17 cellular contexts compared by ENCODE assay signal in genomic region chr5:107067391-107067790, GRCh38.
DNase-seq lines count a peak whose midpoint lies in the region; ATAC-seq and TF ChIP-seq lines count a peak whose summit lies in the region.
"Had no signal": no experiment of that assay in that cellular context is flagged by ENCODE, and none has a peak within 500 bp of the region (broad histone marks: within the 10 kb centered on the region; RNA-seq: fewer than 3 reads in every experiment).

No MANE protein-coding gene starts in this region.

- TF ChIP-seq CTCF in GM23338 (conservative IDR thresholded peaks at IDR 0.05; ENCODE audit: low read depth in 2 of 2), result peak; percentile 20 to 52; a peak in 2 of 4 replicates
- TF ChIP-seq CTCF in Caco-2 (IDR thresholded peaks at IDR 0.05; ENCODE audit: insufficient read depth in 1 of 2, low read depth in 1 of 2, low read length in 1 of 2, severe bottlenecking in 1 of 2, unreplicated experiment in 1 of 2), result no peak

- H3K36me3 Mint-ChIP-seq in GM23338 (ENCODE audit: low read depth) (peaks cover 12% of the 10 kb centered on the region; the same call in 2 of the 3 replicates), Caco-2 (ENCODE audit: insufficient read depth, unreplicated experiment) (no peaks in the 10 kb centered on the region)
- H3K36me3 Mint-ChIP-seq: memory B cell; stimulated activated memory B cell treated with anti-CD40 and anti-IgM and Interleukin-4, amounts not matched to agents 10 μg/mL and 1 μg/mL and 100 μg/mL, for 72 hours had no signal

- H3K4me1 Mint-ChIP-seq in GM23338, result peaks cover 24% of the 10 kb centered on the region
- peaks cover 12% of the 10 kb centered on the region for H3K4me1 Mint-ChIP-seq in Caco-2 (ENCODE audit: low read depth, unreplicated experiment)
- H3K4me1 Mint-ChIP-seq: activated CD4-positive, alpha-beta T cell treated with anti-CD3 and anti-CD28 coated beads for 36 hours; B cell; memory B cell; stimulated activated memory B cell treated with anti-CD40 and anti-IgM and Interleukin-4, amounts not matched to agents 10 μg/mL and 1 μg/mL and 100 μg/mL, for 72 hours had no signal

- H3K4me3 Mint-ChIP-seq in GM23338 (no peak overlapping the region), Caco-2 (ENCODE audit: unreplicated experiment) (no peak overlapping the region)
- H3K4me3 Mint-ChIP-seq: activated CD4-positive, alpha-beta T cell treated with anti-CD3 and anti-CD28 coated beads for 36 hours; B cell; effector memory CD8-positive, alpha-beta T cell; memory B cell; stimulated activated memory B cell treated with anti-CD40 and anti-IgM and Interleukin-4, amounts not matched to agents 10 μg/mL and 1 μg/mL and 100 μg/mL, for 72 hours had no signal

- H3K27ac ChIP-seq in GM23338 (ENCODE audit: low read depth) (peak overlapping the region; percentile 13; the same call in 1 of the 2 replicates), right cardiac atrium (ENCODE audit: low read length) (no peak overlapping the region)

- H3K27ac Mint-ChIP-seq in GM23338, result peak overlapping the region; percentile 25; the same call in 1 of the 2 replicates
- no peak overlapping the region for H3K27ac Mint-ChIP-seq in Caco-2 (ENCODE audit: unreplicated experiment)
- H3K27ac Mint-ChIP-seq: activated CD4-positive, alpha-beta T cell treated with anti-CD3 and anti-CD28 coated beads for 36 hours; B cell; effector memory CD8-positive, alpha-beta T cell; memory B cell; progenitor cell of endocrine pancreas; stimulated activated memory B cell treated with anti-CD40 and anti-IgM and Interleukin-4, amounts not matched to agents 10 μg/mL and 1 μg/mL and 100 μg/mL, for 72 hours had no signal

- H3K9me3 ChIP-seq in right cardiac atrium (ENCODE audit: control insufficient read depth, low read length) (no peaks in the 10 kb centered on the region), Caco-2 (no peaks in the 10 kb centered on the region)

- H3K4me1 ChIP-seq in GM23338 (ENCODE audit: insufficient read depth) (peaks cover 28% of the 10 kb centered on the region), right cardiac atrium (ENCODE audit: control insufficient read depth, insufficient read depth, low read length) (no peaks in the 10 kb centered on the region), Caco-2 (no peaks in the 10 kb centered on the region)

- no peaks in the 10 kb centered on the region for H3K79me2 ChIP-seq in GM23338 (replicated peaks; ENCODE audit: insufficient read depth)

- 54% methylated on average over 4 of the region's 4 CpGs for WGBS in right cardiac atrium

- ATAC-seq in GM23338, result peak; percentile 89
- peak in 1 of 2 donors; percentile 51 for ATAC-seq in right cardiac atrium
- ATAC-seq in HG03565 (IDR thresholded peaks at IDR 0.05; ENCODE audit: unreplicated experiment), result no peak
- no peak for ATAC-seq in GM19023 (IDR thresholded peaks at IDR 0.05; ENCODE audit: unreplicated experiment)
- ATAC-seq: activated CD4-positive, alpha-beta T cell treated with anti-CD3 and anti-CD28 coated beads for 36 hours; effector memory CD8-positive, alpha-beta T cell; stimulated activated memory B cell treated with anti-CD40 and anti-IgM and Interleukin-4, amounts not matched to agents 10 μg/mL and 1 μg/mL and 100 μg/mL, for 72 hours had no signal

- H3K9me2 ChIP-seq in GM23338 (ENCODE audit: insufficient read depth), result no peaks in the 10 kb centered on the region

- POLR2A ChIA-PET in Caco-2 (lab: Charles Lee), result no interaction called here

- H3K36me3 ChIP-seq in GM23338 (ENCODE audit: insufficient read depth), result no peaks in the 10 kb centered on the region
- H3K36me3 ChIP-seq in Caco-2 (ENCODE audit: control insufficient read depth, insufficient read depth, low read length), result no peaks in the 10 kb centered on the region

- peak overlapping the region; percentile 7; the same call in 1 of the 2 replicates for H3K4me2 ChIP-seq in GM23338

- CTCF ChIA-PET in Caco-2 (lab: Charles Lee), result no interaction called here

- no TSS peak for BruUV-seq in Caco-2 (replicated peaks; lab: Mats Ljungman, UMichigan)

- no peaks in the 10 kb centered on the region for H4K20me1 ChIP-seq in GM23338 (replicated peaks; ENCODE audit: insufficient read depth)

- H3F3A ChIP-seq in GM23338 (replicated peaks; ENCODE audit: low read depth), result no peaks in the 10 kb centered on the region

- DNase-seq in GM23338 (ENCODE audit: low spot score), result peak; percentile 36
- DNase-seq in amygdala (lab: John Stamatoyannopoulos, UW), result peak in 47 of 56 donors; percentile 0 to 69 (median 16)
- peak in 2 of 3 donors; percentile 37 to 57 for DNase-seq in right cardiac atrium
- peak; percentile 54 for DNase-seq in pons (ENCODE audit: low spot score)
- DNase-seq in Caco-2, result no peak
- no peak for DNase-seq in NCI-H1048 (lab: John Stamatoyannopoulos, UW)
- DNase-seq: activated CD4-positive, alpha-beta T cell treated with anti-CD3 and anti-CD28 coated beads for 36 hours; activated T-cell treated with anti-CD3 and anti-CD28 coated beads, Interleukin-2, amount 50 U/mL, for 48 hours; effector memory CD8-positive, alpha-beta T cell; glutamatergic neuron; MM.1S had no signal

- H3K27me3 ChIP-seq in GM23338 (ENCODE audit: insufficient read depth), result no peaks in the 10 kb centered on the region
- H3K27me3 ChIP-seq in right cardiac atrium (ENCODE audit: control insufficient read depth, insufficient read depth), result no peaks in the 10 kb centered on the region
- no peaks in the 10 kb centered on the region for H3K27me3 ChIP-seq in Caco-2 (replicated peaks; ENCODE audit: control insufficient read depth, insufficient read depth, low read length)

- H3K4me3 ChIP-seq in GM23338 (no peak overlapping the region), right cardiac atrium (ENCODE audit: low read length) (no peak overlapping the region), Caco-2 (ENCODE audit: low read depth, low read length) (no peak overlapping the region)

- peak overlapping the region; percentile 18; the same call in 1 of the 2 replicates for H2AFZ ChIP-seq in GM23338

- peaks cover 1% of the 10 kb centered on the region for H3K27me3 Mint-ChIP-seq in GM23338 (ENCODE audit: insufficient read depth, low read depth, poor library complexity)
- H3K27me3 Mint-ChIP-seq in Caco-2 (ENCODE audit: insufficient read depth, unreplicated experiment), result peaks cover 6% of the 10 kb centered on the region
- H3K27me3 Mint-ChIP-seq: B cell; memory B cell; stimulated activated memory B cell treated with anti-CD40 and anti-IgM and Interleukin-4, amounts not matched to agents 10 μg/mL and 1 μg/mL and 100 μg/mL, for 72 hours had no signal

- intact Hi-C loops in right cardiac atrium (cut with DNase I) (no loop called here), Caco-2 (cut with micrococcal nuclease; ENCODE audit: unreplicated experiment) (no loop called here)

- H3K9me3 Mint-ChIP-seq in GM23338, result peaks cover 17% of the 10 kb centered on the region
- H3K9me3 Mint-ChIP-seq in Caco-2 (ENCODE audit: unreplicated experiment), result no peaks in the 10 kb centered on the region
- H3K9me3 Mint-ChIP-seq: effector memory CD8-positive, alpha-beta T cell had no signal

TF ChIP-seq in GM23338, 12 proteins besides CTCF, POLR2A, EP300 and RAD21 (continues in another document):
- TF ChIP-seq ZNF114 (CRISPR knock-in tag; IDR thresholded peaks at IDR 0.05) (no peak), EZH2phosphoT487 (IDR thresholded peaks at IDR 0.05; ENCODE audit: unreplicated experiment) (no peak), JUNB (IDR thresholded peaks at IDR 0.05; ENCODE audit: unreplicated experiment) (no peak), NANOG (IDR thresholded peaks at IDR 0.05; ENCODE audit: borderline replicate concordance) (no peak), POLR2AphosphoS5 (IDR thresholded peaks at IDR 0.05; ENCODE audit: low read depth) (no peak), STAT1 (IDR thresholded peaks at IDR 0.05; ENCODE audit: unreplicated experiment) (no peak), REST (IDR thresholded peaks at IDR 0.05; ENCODE audit: unreplicated experiment) (no peak), ETS1 (IDR thresholded peaks at IDR 0.05) (no peak), ZNF331 (CRISPR knock-in tag; IDR thresholded peaks at IDR 0.05; ENCODE audit: low read depth) (no peak), CREB1 (CRISPR knock-in tag; IDR thresholded peaks at IDR 0.05; ENCODE audit: low read depth) (no peak)

Comparison
In these comparisons a context has a peak if more than half of its experiments do, and no peak if none do; other contexts are left out.
1. DNase-seq: peak in GM23338 (single experiment), amygdala (47 of 56), right cardiac atrium (2 of 3) and pons (single experiment); none in Caco-2 (0 of 2) and NCI-H1048 (single experiment).
2. CTCF ChIP-seq: peak in GM23338 (2 of 2); none in Caco-2 (0 of 2).